In the genomic region with DNA sequence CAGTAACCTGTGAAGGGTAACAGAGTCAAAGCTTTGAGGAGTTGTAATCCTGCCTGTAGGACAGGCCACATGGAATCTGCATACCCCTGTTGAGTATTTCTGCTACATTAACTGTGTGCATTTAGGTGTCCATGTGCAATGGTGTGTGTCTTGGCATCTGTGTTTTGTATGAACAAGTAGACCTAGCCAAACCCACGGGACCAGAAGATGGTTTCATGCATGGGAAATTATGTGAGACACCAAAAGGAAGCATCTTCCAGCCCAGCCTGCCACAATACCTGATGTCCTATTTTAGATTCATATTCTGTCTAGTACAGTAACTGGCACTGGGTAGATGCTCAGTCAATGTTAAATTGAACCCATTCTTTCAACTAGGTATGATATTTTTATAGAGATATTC, we compare ENCODE assay signal across 22 cellular contexts.
"Had no signal": no experiment of that assay in that cellular context is flagged by ENCODE, and none has a peak within 500 bp of the region (broad histone marks: within the 10 kb centered on the region; RNA-seq: fewer than 3 reads in every experiment).

No MANE protein-coding gene starts in this region.

- H3K27ac ChIP-seq: brain microvascular endothelial cell, cardiac muscle cell, VCaP had no signal

- H3K4me3 ChIP-seq: cardiac muscle cell had no signal

- H3K27ac Mint-ChIP-seq: activated CD4-positive, alpha-beta memory T cell treated with anti-CD3 and anti-CD28 coated beads, Interleukin-2, amount 10 ng/mL, durations not matched to agents 7 days and 5 days; activated CD4-positive, alpha-beta T cell treated with anti-CD3 and anti-CD28 coated beads, Interleukin-2, amount 10 ng/mL, durations not matched to agents 7 days and 5 days; activated naive CD4-positive, alpha-beta T cell treated with anti-CD3 and anti-CD28 coated beads, Interleukin-2, amount 10 ng/mL, durations not matched to agents 7 days and 5 days; activated naive CD8-positive, alpha-beta T cell treated with anti-CD3 and anti-CD28 coated beads for 36 hours; activated T-helper 17 cell treated with anti-CD3 and anti-CD28 coated beads, Interleukin-2, amount 50 U/mL, for 72 hours; T-cell had no signal

- H3K36me3 Mint-ChIP-seq: activated naive CD4-positive, alpha-beta T cell treated with anti-CD3 and anti-CD28 coated beads, Interleukin-2, amount 10 ng/mL, durations not matched to agents 7 days and 5 days; activated naive CD8-positive, alpha-beta T cell treated with anti-CD3 and anti-CD28 coated beads for 36 hours; T-cell had no signal

- H3K4me3 Mint-ChIP-seq: activated CD4-positive, alpha-beta memory T cell treated with anti-CD3 and anti-CD28 coated beads, Interleukin-2, amount 10 ng/mL, durations not matched to agents 7 days and 5 days; activated CD4-positive, alpha-beta T cell treated with anti-CD3 and anti-CD28 coated beads, Interleukin-2, amount 10 ng/mL, durations not matched to agents 7 days and 5 days; activated naive CD4-positive, alpha-beta T cell treated with anti-CD3 and anti-CD28 coated beads, Interleukin-2, amount 10 ng/mL, durations not matched to agents 7 days and 5 days; activated naive CD8-positive, alpha-beta T cell treated with anti-CD3 and anti-CD28 coated beads for 36 hours; activated T-helper 17 cell treated with anti-CD3 and anti-CD28 coated beads, Interleukin-2, amount 50 U/mL, for 72 hours; T-cell had no signal

- H3K9me3 Mint-ChIP-seq: activated CD4-positive, alpha-beta memory T cell treated with anti-CD3 and anti-CD28 coated beads, Interleukin-2, amount 10 ng/mL, durations not matched to agents 7 days and 5 days; activated CD4-positive, alpha-beta T cell treated with anti-CD3 and anti-CD28 coated beads, Interleukin-2, amount 10 ng/mL, durations not matched to agents 7 days and 5 days; activated naive CD4-positive, alpha-beta T cell treated with anti-CD3 and anti-CD28 coated beads, Interleukin-2, amount 10 ng/mL, durations not matched to agents 7 days and 5 days; activated naive CD8-positive, alpha-beta T cell treated with anti-CD3 and anti-CD28 coated beads for 36 hours; activated T-helper 17 cell treated with anti-CD3 and anti-CD28 coated beads, Interleukin-2, amount 50 U/mL, for 72 hours; T-cell had no signal

- DNase-seq: activated CD4-positive, alpha-beta memory T cell treated with anti-CD3 and anti-CD28 coated beads, Interleukin-2, amount 10 ng/mL, durations not matched to agents 7 days and 5 days; activated CD4-positive, alpha-beta T cell treated with anti-CD3 and anti-CD28 coated beads, Interleukin-2, amount 10 ng/mL, durations not matched to agents 7 days and 5 days; activated CD4-positive, CD25-positive, alpha-beta regulatory T cell; activated gamma-delta T cell; activated naive CD4-positive, alpha-beta T cell treated with anti-CD3 and anti-CD28 coated beads, Interleukin-2, amount 10 ng/mL, durations not matched to agents 7 days and 5 days; activated naive CD8-positive, alpha-beta T cell treated with anti-CD3 and anti-CD28 coated beads for 36 hours; activated T-cell treated with anti-CD3 and anti-CD28 coated beads for 4 hours; activated T-cell treated with anti-CD3 and anti-CD28 coated beads, Interleukin-2, amount 50 U/mL, for 48 hours; brain microvascular endothelial cell; cerebellar nuclear complex; MM.1S; NCI-H1105 treated with DMSO at 0.1 percent for 48 hours; NCI-H1436 treated with DMSO at 0.1 percent for 48 hours; NCI-H1930; NCI-H345; NCI-H524; SIG-M5; T-cell; T-helper 2 cell had no signal

- H3K27me3 ChIP-seq: brain microvascular endothelial cell, cardiac muscle cell had no signal

- H3K4me1 Mint-ChIP-seq: activated CD4-positive, alpha-beta T cell treated with anti-CD3 and anti-CD28 coated beads, Interleukin-2, amount 10 ng/mL, durations not matched to agents 7 days and 5 days; activated naive CD4-positive, alpha-beta T cell treated with anti-CD3 and anti-CD28 coated beads, Interleukin-2, amount 10 ng/mL, durations not matched to agents 7 days and 5 days; activated naive CD8-positive, alpha-beta T cell treated with anti-CD3 and anti-CD28 coated beads for 36 hours; activated T-helper 17 cell treated with anti-CD3 and anti-CD28 coated beads, Interleukin-2, amount 50 U/mL, for 72 hours; T-cell had no signal

- H3K36me3 ChIP-seq: brain microvascular endothelial cell, cardiac muscle cell had no signal
